ENCODE assay signal across 18 cellular contexts in genomic region chr1:88433556-88433955, GRCh38.
DNase-seq lines count a peak whose midpoint lies in the region; ATAC-seq, FAIRE-seq and TF ChIP-seq lines count a peak whose summit lies in the region.
"Had no signal": no experiment of that assay in that cellular context is flagged by ENCODE, and none has a peak within 500 bp of the region (broad histone marks: within the 10 kb centered on the region; RNA-seq: fewer than 3 reads in every experiment).

No MANE protein-coding gene starts in this region.

- DNase-seq in HCT116 (ENCODE audit: low read depth, low spot score) (no peak), PC-3 (peak; percentile 51), bronchial epithelial cell (ENCODE audit: low read depth) (peak; percentile 61), trophoblast cell (peak; percentile 88 to 91), NCI-H2107 treated with DMSO at 0.1 percent for 48 hours (lab: John Stamatoyannopoulos, UW; ENCODE audit: unreplicated experiment) (no peak), colonic mucosa (no peak)
- no peak for DNase-seq in activated CD4-positive, alpha-beta memory T cell treated with anti-CD3 and anti-CD28 coated beads, Interleukin-2, amount 10 ng/mL, durations not matched to agents 7 days and 5 days
- DNase-seq: ACHN, COR-L47, DMS153, KBM-7, NCI-H1092, NCI-H2081 treated with DMSO at 0.1 percent for 48 hours, NCI-H2227 treated with DMSO at 0.1 percent for 48 hours, NCI-H524, SHP77 had no signal

- H4K91ac ChIP-seq in trophoblast cell (ENCODE audit: low read depth, low read length), result no peak overlapping the region

- H3K9me3 ChIP-seq in HCT116 (ENCODE audit: control insufficient read depth in 1 of 2, insufficient read depth in 1 of 2, low read depth in 1 of 2, low read length in 2 of 2), result no peaks in the 10 kb centered on the region
- H3K9me3 ChIP-seq in PC-3 (ENCODE audit: low read length), result no peaks in the 10 kb centered on the region
- no peaks in the 10 kb centered on the region for H3K9me3 ChIP-seq in trophoblast cell (ENCODE audit: insufficient read depth, low read depth, low read length)
- no peaks in the 10 kb centered on the region for H3K9me3 ChIP-seq in colonic mucosa

- no peak overlapping the region for H3K4me3 Mint-ChIP-seq in activated CD4-positive, alpha-beta memory T cell treated with anti-CD3 and anti-CD28 coated beads, Interleukin-2, amount 10 ng/mL, durations not matched to agents 7 days and 5 days

- peaks cover 3% of the 10 kb centered on the region for H3K9me3 Mint-ChIP-seq in activated CD4-positive, alpha-beta memory T cell treated with anti-CD3 and anti-CD28 coated beads, Interleukin-2, amount 10 ng/mL, durations not matched to agents 7 days and 5 days

- H2BK12ac ChIP-seq in trophoblast cell (ENCODE audit: low read length), result no peak overlapping the region

- H3K27me3 ChIP-seq in HCT116 (ENCODE audit: insufficient read depth, low read length) (no peaks in the 10 kb centered on the region), PC-3 (ENCODE audit: low read length) (no peaks in the 10 kb centered on the region), bronchial epithelial cell (ENCODE audit: control insufficient read depth, insufficient read depth, low read length) (no peaks in the 10 kb centered on the region), trophoblast cell (ENCODE audit: insufficient read depth, low read length) (no peaks in the 10 kb centered on the region), colonic mucosa (no peaks in the 10 kb centered on the region)

- CTCF ChIA-PET in HCT116 (lab: Charles Lee), result no interaction called here
- CTCF ChIA-PET in PC-3 (lab: Charles Lee), result no interaction called here
- CTCF ChIA-PET in activated CD4-positive, alpha-beta memory T cell treated with anti-CD3 and anti-CD28 coated beads, Interleukin-2, amount 10 ng/mL, durations not matched to agents 7 days and 5 days (lab: Charles Lee), result no interaction called here

- H2AK5ac ChIP-seq in trophoblast cell (ENCODE audit: low read length), result no peak overlapping the region

- TF ChIP-seq CTCF in HCT116 (IDR thresholded peaks at IDR 0.05 in 2 of 3, conservative IDR thresholded peaks at IDR 0.05 in 1 of 3; ENCODE audit: borderline replicate concordance in 1 of 3, insufficient read depth in 1 of 3, low read depth in 2 of 3, low read length in 2 of 3) (no peak), PC-3 (conservative IDR thresholded peaks at IDR 0.05; ENCODE audit: low read depth, low read length) (no peak), bronchial epithelial cell (IDR thresholded peaks at IDR 0.05; ENCODE audit: insufficient read depth, low read length, severe bottlenecking) (no peak), colonic mucosa (IDR thresholded peaks at IDR 0.05) (no peak)

- peaks cover 0 to 5% of the 10 kb centered on the region in 2 experiments; a peak in 1 of 4 replicates for H3K4me1 ChIP-seq in HCT116 (ENCODE audit: control insufficient read depth in 1 of 2, insufficient read depth in 2 of 2, low read length in 2 of 2)
- H3K4me1 ChIP-seq in PC-3 (ENCODE audit: insufficient read depth, low read length), result peaks cover 5% of the 10 kb centered on the region; the same call in 1 of the 2 replicates
- no peaks in the 10 kb centered on the region for H3K4me1 ChIP-seq in trophoblast cell (ENCODE audit: control insufficient read depth in 1 of 2, insufficient read depth in 2 of 2, low read length in 2 of 2)
- H3K4me1 ChIP-seq in colonic mucosa, result no peaks in the 10 kb centered on the region
- H3K4me1 ChIP-seq: HAP-1 had no signal

- H3K79me1 ChIP-seq in trophoblast cell (ENCODE audit: low read length), result no peaks in the 10 kb centered on the region

- no peaks in the 10 kb centered on the region for H3K9me2 ChIP-seq in HCT116 (ENCODE audit: insufficient read depth)
- no peaks in the 10 kb centered on the region for H3K9me2 ChIP-seq in PC-3 (replicated peaks; ENCODE audit: low read length)

- H2AFZ ChIP-seq in HCT116 (ENCODE audit: low read depth, low read length, poor library complexity, severe bottlenecking), result no peak overlapping the region
- no peak overlapping the region for H2AFZ ChIP-seq in PC-3 (ENCODE audit: low read length)
- H2AFZ ChIP-seq in trophoblast cell (ENCODE audit: insufficient read depth, low read length, poor library complexity), result no peak overlapping the region

- no CpG with 5 or more reads among the region's 1 CpG for WGBS in trophoblast cell (ENCODE audit: extremely low coverage, insufficient coverage, insufficient read length)

- H2BK120ac ChIP-seq in trophoblast cell (ENCODE audit: insufficient read depth, low read length, poor library complexity), result no peak overlapping the region

- H4K12ac ChIP-seq in trophoblast cell (ENCODE audit: low read depth, low read length), result no peak overlapping the region

- no peak for TF ChIP-seq RAD21 in HCT116 (IDR thresholded peaks at IDR 0.05; ENCODE audit: low read depth)

- H3K4me2 ChIP-seq in HCT116 (ENCODE audit: low read length) (no peak overlapping the region), PC-3 (ENCODE audit: low read length) (no peak overlapping the region), trophoblast cell (ENCODE audit: low read length) (no peak overlapping the region)

- no peak overlapping the region for H3K18ac ChIP-seq in trophoblast cell (ENCODE audit: low read length)

- no peaks in the 10 kb centered on the region for H3F3A ChIP-seq in PC-3 (ENCODE audit: low read length, unreplicated experiment)

- no peak for FAIRE-seq in bronchial epithelial cell (lab: Jason Lieb, UNC)

- no peak overlapping the region for H3K14ac ChIP-seq in trophoblast cell (ENCODE audit: low read length)

- no peak overlapping the region for H3K9ac ChIP-seq in HCT116 (ENCODE audit: low read length)
- H3K9ac ChIP-seq in PC-3 (ENCODE audit: low read length), result no peak overlapping the region
- H3K9ac ChIP-seq in trophoblast cell (ENCODE audit: low read length), result no peak overlapping the region
- H3K9ac ChIP-seq in colonic mucosa (ENCODE audit: low read depth in 2 of 2, low read length in 2 of 2), result no peak overlapping the region

- H3K23ac ChIP-seq in trophoblast cell (ENCODE audit: low read length), result no peak overlapping the region

- H3K79me2 ChIP-seq in HCT116 (ENCODE audit: insufficient read depth, low read length) (no peaks in the 10 kb centered on the region), PC-3 (ENCODE audit: low read length) (no peaks in the 10 kb centered on the region), trophoblast cell (ENCODE audit: control insufficient read depth, insufficient read depth, low read length, poor library complexity) (no peaks in the 10 kb centered on the region)

- POLR2A ChIA-PET in HCT116 (lab: Charles Lee) (no interaction called here), PC-3 (lab: Charles Lee; ENCODE audit: unreplicated experiment) (no interaction called here)
- POLR2A ChIA-PET in activated CD4-positive, alpha-beta memory T cell treated with anti-CD3 and anti-CD28 coated beads, Interleukin-2, amount 10 ng/mL, durations not matched to agents 7 days and 5 days (lab: Charles Lee), result no interaction called here

- H3K4me1 Mint-ChIP-seq in activated CD4-positive, alpha-beta memory T cell treated with anti-CD3 and anti-CD28 coated beads, Interleukin-2, amount 10 ng/mL, durations not matched to agents 7 days and 5 days, result no peaks in the 10 kb centered on the region

- H4K8ac ChIP-seq in trophoblast cell (ENCODE audit: low read depth, low read length), result no peak overlapping the region

- no peaks in the 10 kb centered on the region for H3K36me3 Mint-ChIP-seq in activated CD4-positive, alpha-beta memory T cell treated with anti-CD3 and anti-CD28 coated beads, Interleukin-2, amount 10 ng/mL, durations not matched to agents 7 days and 5 days (ENCODE audit: low read depth)

- H4K20me1 ChIP-seq in HCT116 (ENCODE audit: insufficient read depth) (no peaks in the 10 kb centered on the region), PC-3 (ENCODE audit: low read length) (no peaks in the 10 kb centered on the region)

- RAD21 ChIA-PET in HCT116 (lab: Charles Lee; ENCODE audit: low non-redundant PET in 1 of 2, low total read pairs in 2 of 2, uncharacterized antibody in 2 of 2, unreplicated experiment in 2 of 2), result no interaction called here

- no peak for TF ChIP-seq POLR2A in HCT116 (IDR thresholded peaks at IDR 0.05; ENCODE audit: borderline replicate concordance, extremely low read depth, insufficient read depth, insufficient read length)

- intact Hi-C loops in HCT116 (cut with micrococcal nuclease) (no loop called here), PC-3 (cut with micrococcal nuclease) (no loop called here), colonic mucosa (cut with DNase I) (no loop called here)

- no peak overlapping the region for H3K27ac Mint-ChIP-seq in activated CD4-positive, alpha-beta memory T cell treated with anti-CD3 and anti-CD28 coated beads, Interleukin-2, amount 10 ng/mL, durations not matched to agents 7 days and 5 days

- BruUV-seq in HCT116 (replicated peaks; lab: Mats Ljungman, UMichigan), result no TSS peak
- no TSS peak for BruUV-seq in PC-3 (replicated peaks; lab: Mats Ljungman, UMichigan)

- ATAC-seq in HCT116 (peak; percentile 40; the same call in 1 of the 2 replicates), PC-3 (peak; percentile 59)
- ATAC-seq: Panc1 had no signal

- no peaks in the 10 kb centered on the region for H3K36me3 ChIP-seq in HCT116 (ENCODE audit: control insufficient read depth in 1 of 2, insufficient read depth in 2 of 2, low read length in 2 of 2)
- no peaks in the 10 kb centered on the region for H3K36me3 ChIP-seq in PC-3 (ENCODE audit: low read depth, low read length)
- no peaks in the 10 kb centered on the region for H3K36me3 ChIP-seq in bronchial epithelial cell (ENCODE audit: control insufficient read depth, insufficient read depth, low read length)
- no peaks in the 10 kb centered on the region for H3K36me3 ChIP-seq in trophoblast cell (ENCODE audit: control insufficient read depth in 1 of 2, insufficient read depth in 2 of 2, low read length in 2 of 2)
- no peaks in the 10 kb centered on the region for H3K36me3 ChIP-seq in colonic mucosa
- H3K36me3 ChIP-seq: HAP-1 had no signal

- no peak overlapping the region for H2BK5ac ChIP-seq in trophoblast cell (ENCODE audit: low read depth, low read length, poor library complexity)

- H3K27me3 Mint-ChIP-seq in activated CD4-positive, alpha-beta memory T cell treated with anti-CD3 and anti-CD28 coated beads, Interleukin-2, amount 10 ng/mL, durations not matched to agents 7 days and 5 days, result no peaks in the 10 kb centered on the region

- H3K4ac ChIP-seq in trophoblast cell (ENCODE audit: low read depth, low read length), result no peak overlapping the region

- H3K4me3 ChIP-seq in HCT116 (replicated peaks in 1 of 2; ENCODE audit: low read depth in 1 of 2, low read length in 2 of 2), result no peak overlapping the region
- H3K4me3 ChIP-seq in PC-3 (ENCODE audit: low read length), result no peak overlapping the region
- H3K4me3 ChIP-seq in bronchial epithelial cell (ENCODE audit: low read depth, low read length), result no peak overlapping the region
- H3K4me3 ChIP-seq in trophoblast cell (ENCODE audit: low read depth, low read length), result no peak overlapping the region
- H3K4me3 ChIP-seq in colonic mucosa, result no peak overlapping the region
- H3K4me3 ChIP-seq: HAP-1 had no signal

- no peak overlapping the region for H3K27ac ChIP-seq in HCT116 (ENCODE audit: low read depth, low read length)
- no peak overlapping the region for H3K27ac ChIP-seq in PC-3 (ENCODE audit: low read length)
- H3K27ac ChIP-seq in trophoblast cell (ENCODE audit: low read depth, low read length), result no peak overlapping the region
- no peak overlapping the region for H3K27ac ChIP-seq in colonic mucosa

TF ChIP-seq in HCT116, 20 proteins besides CTCF, POLR2A, EP300 and RAD21 (continues in another document):
- TF ChIP-seq CBX3 (IDR thresholded peaks at IDR 0.05; ENCODE audit: low read depth), result no peak

Comparison
In these comparisons a context has a peak if more than half of its experiments do, and no peak if none do; other contexts are left out.
1. DNase-seq: peak in PC-3 (single experiment), bronchial epithelial cell (single experiment) and trophoblast cell (2 of 2); none in HCT116 (single experiment), activated CD4-positive, alpha-beta memory T cell treated with anti-CD3 and anti-CD28 coated beads, Interleukin-2, amount 10 ng/mL, durations not matched to agents 7 days and 5 days (single experiment), NCI-H2107 treated with DMSO at 0.1 percent for 48 hours (single experiment) and colonic mucosa (single experiment).